In genomic region chr6:157770946-157771345, GRCh38 we compare ENCODE assay signal across 17 cellular contexts. TPM values are rescaled to one million over a fixed set of nuclear protein-coding genes. Genes with fewer than 3 reads are reported as not detected.
A peak's percentile ranks its signal among the peaks of the same experiment; 100 is the strongest.
DNase-seq lines count a peak whose midpoint lies in the region; ATAC-seq, FAIRE-seq and TF ChIP-seq lines count a peak whose summit lies in the region.
"Had no signal": no experiment of that assay in that cellular context is flagged by ENCODE, and none has a peak within 500 bp of the region (broad histone marks: within the 10 kb centered on the region; RNA-seq: fewer than 3 reads in every experiment).

No MANE protein-coding gene starts in this region.

- 0 out of 2 replicates have a peak, but pooled peaks cover 3% of the 10 kb centered on the region for H3K9me1 ChIP-seq in IMR-90 (ENCODE audit: insufficient read depth, low read length)

- H3K9me3 ChIP-seq in IMR-90 (ENCODE audit: control insufficient read depth, insufficient read depth, low read length): no peaks in the 10 kb centered on the region
- H3K9me3 ChIP-seq in astrocyte (ENCODE audit: insufficient read depth, low read depth, low read length): no peaks in the 10 kb centered on the region
- H3K9me3 ChIP-seq: BLaER1 had no signal

- H2BK120ac ChIP-seq in IMR-90 (ENCODE audit: low read depth, low read length): peak overlapping the region; percentile 62; the same call in 1 of the 2 replicates

- no peak overlapping the region for H2AK9ac ChIP-seq in IMR-90 (replicated peaks; ENCODE audit: low read depth, low read length, poor library complexity)

- no peaks in the 10 kb centered on the region for H3K36me3 Mint-ChIP-seq in astrocyte (ENCODE audit: low read depth, unreplicated experiment)

- H3K27me3 ChIP-seq in IMR-90 (ENCODE audit: control insufficient read depth, insufficient read depth, low read length) (no peaks in the 10 kb centered on the region), astrocyte (ENCODE audit: insufficient read depth, low read length) (no peaks in the 10 kb centered on the region)
- H3K27me3 ChIP-seq: BLaER1 had no signal

- H3K9me3 Mint-ChIP-seq in astrocyte (ENCODE audit: unreplicated experiment): peaks cover 8% of the 10 kb centered on the region

- H3K4me1 ChIP-seq in IMR-90 (ENCODE audit: control insufficient read depth, insufficient read depth, low read length) (peaks cover 4% of the 10 kb centered on the region), astrocyte (ENCODE audit: insufficient read depth, low read length) (peaks cover 4% of the 10 kb centered on the region)

- dilution Hi-C loops in IMR-90 (cut with HindIII; ENCODE audit: low sequenced_read_pairs, unreplicated experiment): no loop called here

- H3K4me1 Mint-ChIP-seq in astrocyte (ENCODE audit: low read depth, unreplicated experiment): peaks cover 3% of the 10 kb centered on the region

- H3K4me3 ChIP-seq in IMR-90 (ENCODE audit: insufficient read depth, low read depth, low read length) (no peak overlapping the region), astrocyte (ENCODE audit: insufficient read depth, low read depth, low read length) (no peak overlapping the region)
- H3K4me3 ChIP-seq: BLaER1 had no signal

- H3K4me3 Mint-ChIP-seq in astrocyte (ENCODE audit: unreplicated experiment): no peak overlapping the region

- no peak overlapping the region for H3K4ac ChIP-seq in IMR-90 (ENCODE audit: low read depth, low read length)

- in situ Hi-C loops in IMR-90 (cut with MboI; ENCODE audit: low sequenced_read_pairs): no loop called here

- H4K91ac ChIP-seq in IMR-90 (ENCODE audit: insufficient read depth, low read depth, low read length): no peak overlapping the region

- no peaks in the 10 kb centered on the region; a peak in 1 of 4 replicates for H3K79me1 ChIP-seq in IMR-90 (ENCODE audit: low read depth in 1 of 2, low read length in 2 of 2)

- H3K4me2 ChIP-seq in IMR-90 (ENCODE audit: low read depth, low read length) (no peak overlapping the region; the same call in 1 of the 2 replicates), astrocyte (ENCODE audit: low read length) (no peak overlapping the region)

- no peak for TF ChIP-seq CTCF in IMR-90 (conservative IDR thresholded peaks at IDR 0.05; ENCODE audit: low read depth, low read length)
- no peak for TF ChIP-seq CTCF in astrocyte (IDR thresholded peaks at IDR 0.05; ENCODE audit: insufficient read depth, low read depth, low read length)

- H4K8ac ChIP-seq in IMR-90 (ENCODE audit: low read depth in 2 of 2, low read length in 2 of 2): no peak overlapping the region

- no peaks in the 10 kb centered on the region for H3K79me2 ChIP-seq in astrocyte (ENCODE audit: insufficient read depth, low read length)

- H3K27ac ChIP-seq in IMR-90 (ENCODE audit: insufficient read depth, low read length) (no peak overlapping the region), astrocyte (ENCODE audit: low read depth, low read length) (peak overlapping the region; percentile 59)
- H3K27ac ChIP-seq: BLaER1, HL-60 had no signal

- H2BK20ac ChIP-seq in IMR-90 (ENCODE audit: low read depth, low read length): 0 out of 2 replicates have a peak overlapping the region, but pooled peaks have one; percentile 75

- POLR2A ChIA-PET in IMR-90 (lab: Charles Lee; ENCODE audit: unreplicated experiment): no interaction called here

- FAIRE-seq in astrocyte (lab: Jason Lieb, UNC): no peak
- FAIRE-seq: D721Med had no signal

- H2BK15ac ChIP-seq in IMR-90 (ENCODE audit: low read depth, low read length): 0 out of 3 replicates have a peak overlapping the region, but pooled peaks have one; percentile 36

- H3K27me3 Mint-ChIP-seq in astrocyte (ENCODE audit: low read depth, unreplicated experiment): peaks cover 10% of the 10 kb centered on the region

- H2AFZ ChIP-seq in IMR-90 (replicated peaks; ENCODE audit: low read length, poor library complexity): no peak overlapping the region
- H2AFZ ChIP-seq in astrocyte (ENCODE audit: low read depth, low read length): no peak overlapping the region

- no CpG with 5 or more reads among the region's 1 CpG for WGBS in IMR-90 (ENCODE audit: extremely low coverage in 2 of 2, insufficient read length in 1 of 2), 2 experiments

- H4K5ac ChIP-seq in IMR-90 (ENCODE audit: low read depth, low read length): no peak overlapping the region

- H2BK5ac ChIP-seq in IMR-90 (ENCODE audit: low read depth, low read length, poor library complexity, severe bottlenecking): no peak overlapping the region

- CTCF ChIA-PET in IMR-90 (lab: Yijun Ruan, JAX): interaction anchor here (1.2 kb wide), 1 partner anchor 10 kb away, joined by 3 read pairs; no protein-coding TSS in a partner anchor

- no peak overlapping the region for H3K14ac ChIP-seq in IMR-90 (replicated peaks; ENCODE audit: low read depth, low read length)

- H4K20me1 ChIP-seq in IMR-90 (ENCODE audit: insufficient read depth, low read length): no peaks in the 10 kb centered on the region
- no peaks in the 10 kb centered on the region for H4K20me1 ChIP-seq in astrocyte (ENCODE audit: insufficient read depth, low read length)
- H4K20me1 ChIP-seq: BLaER1 had no signal

- no peaks in the 10 kb centered on the region for H3K36me3 ChIP-seq in IMR-90 (ENCODE audit: control insufficient read depth, insufficient read depth, low read length)
- H3K36me3 ChIP-seq in astrocyte (ENCODE audit: insufficient read depth, low read length): no peaks in the 10 kb centered on the region
- H3K36me3 ChIP-seq: BLaER1 had no signal

- no peak overlapping the region for H2AK5ac ChIP-seq in IMR-90 (ENCODE audit: low read depth, low read length)

- no peak for TF ChIP-seq POLR2A in IMR-90 (IDR thresholded peaks at IDR 0.05; ENCODE audit: low read depth, low read length)

- no peak overlapping the region for H3K18ac ChIP-seq in IMR-90 (ENCODE audit: low read depth, low read length)

- no peak overlapping the region for H3K23ac ChIP-seq in IMR-90 (ENCODE audit: low read depth, low read length)

- no peak overlapping the region for H3K56ac ChIP-seq in IMR-90 (ENCODE audit: extremely low read depth, insufficient read depth, low read length)

- TF ChIP-seq RAD21 in IMR-90 (IDR thresholded peaks at IDR 0.05; ENCODE audit: low read length): no peak

- intact Hi-C loops in IMR-90 (cut with micrococcal nuclease): no loop called here

- H3K9ac ChIP-seq in IMR-90 (ENCODE audit: low read depth, low read length) (no peak overlapping the region), astrocyte (ENCODE audit: low read length) (no peak overlapping the region)
- H3K9ac ChIP-seq: BLaER1 had no signal

- H3K27ac Mint-ChIP-seq in astrocyte (ENCODE audit: unreplicated experiment): no peak overlapping the region

- peak; percentile 54 for DNase-seq in GM03348 (ENCODE audit: low spot score)
- DNase-seq in IMR-90: peak; percentile 83
- DNase-seq in astrocyte (ENCODE audit: low read depth): peak; percentile 45
- DNase-seq in iris pigment epithelial cell (ENCODE audit: low read depth): peak; percentile 54
- DNase-seq in mucosa of gallbladder (ENCODE audit: low spot score): no peak
- no peak for DNase-seq in NCI-H2081 (lab: John Stamatoyannopoulos, UW)
- DNase-seq: activated effector memory CD4-positive, alpha-beta T cell treated with anti-CD3 and anti-CD28 coated beads, Interleukin-2, amount 50 U/mL, for 16 hours; anterior cingulate cortex; NCI-H1417; NCI-H2171 treated with DMSO at 0.1 percent for 48 hours; NCI-H82; RPMI8226; stimulated activated CD4-positive, alpha-beta T cell treated with anti-CD3 and anti-CD28 coated beads, Interleukin-4, amount 100 ng/mL, for 24 hours had no signal

- BruUV-seq in IMR-90 (replicated peaks; lab: Mats Ljungman, UMichigan): no TSS peak

- ATAC-seq in IMR-90 (ENCODE audit: low read depth) (peak; percentile 48), HG02981 (IDR thresholded peaks at IDR 0.05; ENCODE audit: unreplicated experiment) (no peak)

TF ChIP-seq in IMR-90, 13 proteins besides CTCF, POLR2A, EP300 and RAD21:
- TF ChIP-seq FOS (IDR thresholded peaks at IDR 0.05; ENCODE audit: low read depth, low read length) (peak; percentile 76), CHD1 (IDR thresholded peaks at IDR 0.05; ENCODE audit: low read depth, low read length) (no peak)

RNA-seq across cellular contexts. Expression of gene SNX9, which starts 52.1 kb away (rescaled TPM):
- total RNA-seq in IMR-90 (2012; rRNA removed): 41.2 and 41.9 TPM in 2 replicates
- polyA plus RNA-seq in IMR-90 (2012; rRNA removed): 34.8 and 35.3 TPM in 2 replicates
- 18.7 and 20.5 TPM in 2 replicates for polyA plus RNA-seq in IMR-90 (2012; cell fraction: cytosol; rRNA removed)
- 20.1 and 45.0 TPM in 2 replicates for polyA plus RNA-seq in IMR-90 (2012; cell fraction: nucleus; rRNA removed; ENCODE audit: low replicate concordance)
- 34.8 and 36.0 TPM in 2 replicates for total RNA-seq in astrocyte
- total RNA-seq in mucosa of gallbladder: 56.7 TPM

Comparison
In these comparisons a context has a peak if more than half of its experiments do, and no peak if none do; other contexts are left out.
1. DNase-seq: peak in GM03348 (single experiment), IMR-90 (single experiment), astrocyte (single experiment) and iris pigment epithelial cell (single experiment); none in mucosa of gallbladder (single experiment) and NCI-H2081 (0 of 2).